In genomic region chr19:46480409-46480808, GRCh38 we compare ENCODE assay signal across 1 cellular context.
TF ChIP-seq lines count a peak whose summit lies in the region.

No MANE protein-coding gene starts in this region.

TF ChIP-seq in H1, 55 proteins besides CTCF, POLR2A, EP300 and RAD21 (continued from another document):
- no peak for TF ChIP-seq GABPA (IDR thresholded peaks at IDR 0.05; ENCODE audit: borderline replicate concordance, insufficient read depth, low read length)
TF ChIP-seq in H1: peak in this region for 0.
